Comparison of ENCODE assay signal across 8 cellular contexts in genomic region chr12:113424915-113425823, GRCh38. TPM values are rescaled to one million over a fixed set of nuclear protein-coding genes. Genes with fewer than 3 reads are reported as not detected.
DNase-seq lines count a peak whose midpoint lies in the region; ATAC-seq and TF ChIP-seq lines count a peak whose summit lies in the region.

No MANE protein-coding gene starts in this region.

- no peaks in the 10 kb centered on the region for H4K20me1 ChIP-seq in GM23338 (replicated peaks; ENCODE audit: insufficient read depth)

- H2AFZ ChIP-seq in GM23338: no peak overlapping the region

- H3K4me1 ChIP-seq in GM23338 (ENCODE audit: insufficient read depth) (0 out of 2 replicates have a peak, but pooled peaks cover 8% of the 10 kb centered on the region), heart right ventricle (peaks cover 0 to 29% (median 9%) of the 10 kb centered on the region in 9 donors)

- H3K36me3 ChIP-seq in GM23338 (ENCODE audit: insufficient read depth) (no peaks in the 10 kb centered on the region), heart right ventricle (no peaks in the 10 kb centered on the region)

- H3K79me2 ChIP-seq in GM23338 (replicated peaks; ENCODE audit: insufficient read depth): no peaks in the 10 kb centered on the region

- peaks cover 27% of the 10 kb centered on the region for H3K27me3 Mint-ChIP-seq in GM23338 (ENCODE audit: insufficient read depth, low read depth, poor library complexity)
- peaks cover 26% of the 10 kb centered on the region for H3K27me3 Mint-ChIP-seq in activated naive CD8-positive, alpha-beta T cell treated with anti-CD3 and anti-CD28 coated beads for 36 hours

- H3K9me2 ChIP-seq in GM23338 (ENCODE audit: insufficient read depth): no peaks in the 10 kb centered on the region

- H3F3A ChIP-seq in GM23338 (replicated peaks; ENCODE audit: low read depth): 0 out of 2 replicates have a peak, but pooled peaks cover 3% of the 10 kb centered on the region

- intact Hi-C loops in heart right ventricle (cut with DNase I): loop anchor here (1.0 to 10.0 kb wide), 7 partner anchors 110 to 230 kb away; no protein-coding TSS in a partner anchor

- H3K9me3 Mint-ChIP-seq in GM23338: 0 out of 3 replicates have a peak, but pooled peaks cover 3% of the 10 kb centered on the region
- no peaks in the 10 kb centered on the region for H3K9me3 Mint-ChIP-seq in activated naive CD8-positive, alpha-beta T cell treated with anti-CD3 and anti-CD28 coated beads for 36 hours

- H3K4me2 ChIP-seq in GM23338: peak overlapping the region; percentile 71

- peak overlapping the region; percentile 84 for H3K27ac ChIP-seq in GM23338 (ENCODE audit: low read depth)
- no peak overlapping the region for H3K27ac ChIP-seq in heart right ventricle

- H3K4me3 ChIP-seq in GM23338: peak overlapping the region; percentile 40
- no peak overlapping the region for H3K4me3 ChIP-seq in heart right ventricle

- H3K27me3 ChIP-seq in GM23338 (ENCODE audit: insufficient read depth): no peaks in the 10 kb centered on the region
- H3K27me3 ChIP-seq in heart right ventricle: peaks cover 0 to 5% (median 0%) of the 10 kb centered on the region in 7 donors

- H3K4me3 Mint-ChIP-seq in GM23338: peak overlapping the region; percentile 63
- no peak overlapping the region for H3K4me3 Mint-ChIP-seq in activated naive CD8-positive, alpha-beta T cell treated with anti-CD3 and anti-CD28 coated beads for 36 hours

- peaks cover 13% of the 10 kb centered on the region for H3K4me1 Mint-ChIP-seq in GM23338
- H3K4me1 Mint-ChIP-seq in activated naive CD8-positive, alpha-beta T cell treated with anti-CD3 and anti-CD28 coated beads for 36 hours: peaks cover 11% of the 10 kb centered on the region

- DNase-seq in AG20443 (ENCODE audit: low spot score): peak; percentile 83
- DNase-seq in GM23338 (ENCODE audit: low spot score): peak; percentile 71
- DNase-seq in RPMI7951 (ENCODE audit: low read depth): peak; percentile 35
- peak; percentile 48 for DNase-seq in activated naive CD8-positive, alpha-beta T cell treated with anti-CD3 and anti-CD28 coated beads for 36 hours
- DNase-seq in heart right ventricle: peak; percentile 29 to 52
- peak; percentile 76 for DNase-seq in retina
- DNase-seq in NCI-H1048 (lab: John Stamatoyannopoulos, UW): no peak

- ATAC-seq in GM23338: peak; percentile 70
- ATAC-seq in heart right ventricle: peak in 5 of 8 donors; percentile 25 to 53 (median 44)
- ATAC-seq in GM21367 (IDR thresholded peaks at IDR 0.05; ENCODE audit: unreplicated experiment): no peak

- no peaks in the 10 kb centered on the region for H3K36me3 Mint-ChIP-seq in GM23338 (ENCODE audit: low read depth)
- no peaks in the 10 kb centered on the region for H3K36me3 Mint-ChIP-seq in activated naive CD8-positive, alpha-beta T cell treated with anti-CD3 and anti-CD28 coated beads for 36 hours

- peak overlapping the region; percentile 92 for H3K27ac Mint-ChIP-seq in GM23338
- no peak overlapping the region for H3K27ac Mint-ChIP-seq in activated naive CD8-positive, alpha-beta T cell treated with anti-CD3 and anti-CD28 coated beads for 36 hours

- TF ChIP-seq CTCF in GM23338 (conservative IDR thresholded peaks at IDR 0.05; ENCODE audit: low read depth in 2 of 2) (peak; percentile 86 to 97), heart right ventricle (IDR thresholded peaks at IDR 0.05) (peak; percentile 73 to 90 (median 79))

- peaks cover 0 to 2% (median 0%) of the 10 kb centered on the region in 11 donors for H3K9me3 ChIP-seq in heart right ventricle

- WGBS in heart right ventricle, 2 donors: 55 to 60% methylated on average over 20 of the region's 20 CpGs

TF ChIP-seq in GM23338, 12 proteins besides CTCF, POLR2A, EP300 and RAD21 (continues in another document):
- TF ChIP-seq CREB1 (CRISPR knock-in tag; IDR thresholded peaks at IDR 0.05; ENCODE audit: low read depth): no peak
- no peak for TF ChIP-seq REST (IDR thresholded peaks at IDR 0.05; ENCODE audit: unreplicated experiment)
- TF ChIP-seq ETS1 (IDR thresholded peaks at IDR 0.05): no peak
- TF ChIP-seq STAT1 (IDR thresholded peaks at IDR 0.05; ENCODE audit: unreplicated experiment): no peak
- no peak for TF ChIP-seq POLR2AphosphoS5 (IDR thresholded peaks at IDR 0.05; ENCODE audit: low read depth)

RNA-seq across cellular contexts. Expression of gene SDSL, which starts 3.0 kb away (rescaled TPM):
- not detected in 2 replicates for total RNA-seq in GM23338 (2014; rRNA removed; shearing (Covaris generic))
- polyA plus RNA-seq in GM23338 (2016; fragmentation: Nextera tagmentation; extraction: Ambion mirVana): 0.45 TPM in 1 of 2 replicates, not detected in the other
- 5.5 and 5.6 TPM in 2 replicates for total RNA-seq in RPMI7951 (2014; rRNA removed; shearing (Covaris generic))
- under 1 TPM; 0.25 to 0.36 TPM for total RNA-seq in activated naive CD8-positive, alpha-beta T cell treated with anti-CD3 and anti-CD28 coated beads for 36 hours
- 10 to 100 TPM in 7 of 10 donors, 1 to 10 TPM in 3; 4.0 to 23.4 (median 15.3) TPM for total RNA-seq in heart right ventricle
- polyA plus RNA-seq in heart right ventricle: 1 to 10 TPM; 2.0 to 3.3 TPM

RNA-seq across cellular contexts. Expression of gene SDS, which starts 21.5 kb away (rescaled TPM):
- not detected in 2 replicates for total RNA-seq in GM23338 (2014; rRNA removed; shearing (Covaris generic))
- polyA plus RNA-seq in GM23338 (2016; fragmentation: Nextera tagmentation; extraction: Ambion mirVana) (0.57 TPM in 1 of 2 replicates, not detected in the other), heart right ventricle (under 1 TPM in 1 of 2 donors, not detected in 1; 0.33 TPM)
- total RNA-seq in RPMI7951 (2014; rRNA removed; shearing (Covaris generic)): not detected in 2 replicates
- total RNA-seq in activated naive CD8-positive, alpha-beta T cell treated with anti-CD3 and anti-CD28 coated beads for 36 hours: not detected
- total RNA-seq in heart right ventricle: 1 to 10 TPM in 1 of 10 donors, under 1 TPM in 3, not detected in 6; 0.18 to 1.6 (median 0.45) TPM

RNA-seq across cellular contexts. Expression of gene LHX5, which starts 46.5 kb away (rescaled TPM):
- total RNA-seq in GM23338 (2014; rRNA removed; shearing (Covaris generic)): not detected in 2 replicates
- polyA plus RNA-seq in GM23338 (2016; fragmentation: Nextera tagmentation; extraction: Ambion mirVana): 0.16 and 0.18 TPM in 2 replicates
- 0.12 TPM in 1 of 2 replicates, not detected in the other for total RNA-seq in RPMI7951 (2014; rRNA removed; shearing (Covaris generic))
- total RNA-seq in activated naive CD8-positive, alpha-beta T cell treated with anti-CD3 and anti-CD28 coated beads for 36 hours: not detected
- total RNA-seq in heart right ventricle: not detected
- not detected for polyA plus RNA-seq in heart right ventricle
